In genomic region chr2:181596556-181596955, GRCh38 we compare ENCODE assay signal across 20 cellular contexts.
DNase-seq lines count a peak whose midpoint lies in the region; ATAC-seq and TF ChIP-seq lines count a peak whose summit lies in the region.
"Had no signal": no experiment of that assay in that cellular context is flagged by ENCODE, and none has a peak within 500 bp of the region (broad histone marks: within the 10 kb centered on the region; RNA-seq: fewer than 3 reads in every experiment).

No MANE protein-coding gene starts in this region.

- no peaks in the 10 kb centered on the region for H3K79me2 ChIP-seq in SK-N-SH (ENCODE audit: insufficient read depth)
- no peaks in the 10 kb centered on the region for H3K79me2 ChIP-seq in neural progenitor cell (ENCODE audit: low read depth)

- H4K20me1 ChIP-seq in SK-N-SH (ENCODE audit: insufficient read depth) (no peaks in the 10 kb centered on the region), neural progenitor cell (ENCODE audit: low read depth) (no peaks in the 10 kb centered on the region)
- H4K20me1 ChIP-seq: BLaER1 treated with 17β-estradiol and CSF1 and Interleukin-3, amounts not matched to agents 10 nM and 100 nM had no signal

- no peak for DNase-seq in SK-N-SH
- DNase-seq in amniotic epithelial cell (ENCODE audit: low read depth): peak; percentile 1
- DNase-seq in myocyte (ENCODE audit: low read depth): peak; percentile 13
- DNase-seq in neural progenitor cell (ENCODE audit: low spot score): no peak
- no peak for DNase-seq in ureter (ENCODE audit: low spot score)
- no peak for DNase-seq in amygdala (lab: John Stamatoyannopoulos, UW)
- DNase-seq: ACHN; AML-193; BE2C; Calu3; CD4-positive, alpha-beta memory T cell; COR-L47; DND-41; GOT3; HFFc6 had no signal

- peaks cover 2% of the 10 kb centered on the region for H3K27me3 Mint-ChIP-seq in neural progenitor cell (ENCODE audit: insufficient read depth, low read depth)

- TF ChIP-seq EP300 in SK-N-SH (IDR thresholded peaks at IDR 0.05; ENCODE audit: borderline replicate concordance in 1 of 2, low read depth in 1 of 2, low read length in 1 of 2): no peak
- no peak for TF ChIP-seq EP300 in Ishikawa (IDR thresholded peaks at IDR 0.05; ENCODE audit: borderline replicate concordance)

- H3F3A ChIP-seq in SK-N-SH (replicated peaks; ENCODE audit: insufficient read depth): no peaks in the 10 kb centered on the region
- no peaks in the 10 kb centered on the region for H3F3A ChIP-seq in neural progenitor cell (ENCODE audit: low read depth)

- no peak overlapping the region for H3K27ac Mint-ChIP-seq in neural progenitor cell
- H3K27ac Mint-ChIP-seq: CD4-positive, alpha-beta memory T cell; HFFc6 had no signal

- no peaks in the 10 kb centered on the region for H3K4me1 ChIP-seq in SK-N-SH (ENCODE audit: control insufficient read depth in 1 of 2, insufficient read depth in 2 of 2, low read depth in 1 of 2, low read length in 1 of 2)
- H3K4me1 ChIP-seq in neural progenitor cell: no peaks in the 10 kb centered on the region
- H3K4me1 ChIP-seq: BE2C, HAP-1 had no signal

- CTCF ChIA-PET in SK-N-SH (lab: Yijun Ruan, JAX): no interaction called here

- ATAC-seq in SK-N-SH treated with all-trans-retinoic acid at 6 μM for 48 hours: no peak

- POLR2A ChIA-PET in SK-N-SH (lab: Yijun Ruan, JAX): no interaction called here

- no peak overlapping the region for H3K4me3 ChIP-seq in SK-N-SH (ENCODE audit: low read depth in 2 of 2, low read length in 1 of 2)
- no peak overlapping the region for H3K4me3 ChIP-seq in neural progenitor cell
- H3K4me3 ChIP-seq: BLaER1 treated with 17β-estradiol and CSF1 and Interleukin-3, amounts not matched to agents 10 nM and 100 nM; HAP-1 had no signal

- no peaks in the 10 kb centered on the region for H3K9me3 Mint-ChIP-seq in neural progenitor cell
- H3K9me3 Mint-ChIP-seq: HFFc6 had no signal

- no peak overlapping the region for H3K9ac ChIP-seq in SK-N-SH
- no peak overlapping the region for H3K9ac ChIP-seq in neural progenitor cell
- H3K9ac ChIP-seq: BLaER1 treated with 17β-estradiol and CSF1 and Interleukin-3, amounts not matched to agents 10 nM and 100 nM had no signal

- no peaks in the 10 kb centered on the region for H3K9me3 ChIP-seq in SK-N-SH
- H3K9me3 ChIP-seq in neural progenitor cell (ENCODE audit: low read depth): no peaks in the 10 kb centered on the region
- H3K9me3 ChIP-seq: BE2C; BLaER1 treated with 17β-estradiol and CSF1 and Interleukin-3, amounts not matched to agents 10 nM and 100 nM; HAP-1 had no signal

- no peaks in the 10 kb centered on the region for H3K9me2 ChIP-seq in SK-N-SH

- 43% methylated on average over 1 of the region's 1 CpG for WGBS in SK-N-SH (ENCODE audit: low lambda C conversion rate)

- H2AFZ ChIP-seq in SK-N-SH (ENCODE audit: low read depth): no peak overlapping the region
- H2AFZ ChIP-seq in neural progenitor cell (replicated peaks): no peak overlapping the region

- H3K36me3 ChIP-seq in SK-N-SH (replicated peaks in 1 of 2; ENCODE audit: control insufficient read depth in 1 of 2, insufficient read depth in 2 of 2, low read length in 1 of 2) (no peaks in the 10 kb centered on the region), neural progenitor cell (no peaks in the 10 kb centered on the region)
- H3K36me3 ChIP-seq: BE2C; BLaER1 treated with 17β-estradiol and CSF1 and Interleukin-3, amounts not matched to agents 10 nM and 100 nM; HAP-1 had no signal

- no peaks in the 10 kb centered on the region for H3K36me3 Mint-ChIP-seq in neural progenitor cell
- H3K36me3 Mint-ChIP-seq: CD4-positive, alpha-beta memory T cell had no signal

- H3K4me3 Mint-ChIP-seq in neural progenitor cell: no peak overlapping the region
- H3K4me3 Mint-ChIP-seq: CD4-positive, alpha-beta memory T cell; HFFc6 had no signal

- H3K4me2 ChIP-seq in SK-N-SH (no peak overlapping the region), neural progenitor cell (no peak overlapping the region)
- H3K4me2 ChIP-seq: BLaER1 treated with 17β-estradiol and CSF1 and Interleukin-3, amounts not matched to agents 10 nM and 100 nM had no signal

- H3K4me1 Mint-ChIP-seq in neural progenitor cell: no peaks in the 10 kb centered on the region
- H3K4me1 Mint-ChIP-seq: CD4-positive, alpha-beta memory T cell had no signal

- H3K27me3 ChIP-seq in SK-N-SH (ENCODE audit: insufficient read depth) (no peaks in the 10 kb centered on the region), neural progenitor cell (no peaks in the 10 kb centered on the region)
- H3K27me3 ChIP-seq: BE2C; BLaER1 treated with 17β-estradiol and CSF1 and Interleukin-3, amounts not matched to agents 10 nM and 100 nM had no signal

- no peak overlapping the region for H3K27ac ChIP-seq in SK-N-SH (ENCODE audit: low read depth in 2 of 2, low read length in 1 of 2)
- H3K27ac ChIP-seq in neural progenitor cell: no peak overlapping the region
- H3K27ac ChIP-seq: 22Rv1; BLaER1 treated with 17β-estradiol and CSF1 and Interleukin-3, amounts not matched to agents 10 nM and 100 nM had no signal

- TF ChIP-seq CTCF in SK-N-SH (IDR thresholded peaks at IDR 0.05) (no peak), neural progenitor cell (IDR thresholded peaks at IDR 0.05) (no peak)

- no peak for TF ChIP-seq RAD21 in SK-N-SH (IDR thresholded peaks at IDR 0.05; ENCODE audit: low read length)
- TF ChIP-seq RAD21 in Ishikawa (IDR thresholded peaks at IDR 0.05; ENCODE audit: low read depth): no peak

TF ChIP-seq in SK-N-SH, 30 proteins besides CTCF, POLR2A, EP300 and RAD21 (continues in another document):
- TF ChIP-seq FOXM1 (IDR thresholded peaks at IDR 0.05; ENCODE audit: low read depth): no peak

TF ChIP-seq in SK-N-SH treated with all-trans-retinoic acid at 6 μM for 48 hours, 23 proteins besides CTCF, POLR2A, EP300 and RAD21 (continues in another document):
- TF ChIP-seq ZNF565 (CRISPR knock-in tag; conservative IDR thresholded peaks at IDR 0.05; ENCODE audit: low read depth) (no peak), ZNF8 (CRISPR knock-in tag; IDR thresholded peaks at IDR 0.05) (no peak), CSRNP3 (CRISPR knock-in tag; IDR thresholded peaks at IDR 0.05) (no peak)

TF ChIP-seq in Ishikawa, 13 proteins besides CTCF, POLR2A, EP300 and RAD21:
- TF ChIP-seq CREB1 (IDR thresholded peaks at IDR 0.05; ENCODE audit: low read depth): no peak
- no peak for TF ChIP-seq USF1 (IDR thresholded peaks at IDR 0.05)
- no peak for TF ChIP-seq YY1 (IDR thresholded peaks at IDR 0.05; ENCODE audit: low read depth)
- TF ChIP-seq TAF1 (IDR thresholded peaks at IDR 0.05; ENCODE audit: low read depth): no peak
- TF ChIP-seq FOXM1 (IDR thresholded peaks at IDR 0.05; ENCODE audit: borderline replicate concordance, low read depth): no peak
- peak; percentile 62 for TF ChIP-seq REST (IDR thresholded peaks at IDR 0.05; ENCODE audit: low read depth)
- TF ChIP-seq ZBTB7A (IDR thresholded peaks at IDR 0.05; ENCODE audit: low read depth): no peak

Comparison
In these comparisons a context has a peak if more than half of its experiments do, and no peak if none do; other contexts are left out.
1. DNase-seq: peak in amniotic epithelial cell (single experiment) and myocyte (single experiment); none in SK-N-SH (single experiment), neural progenitor cell (single experiment), ureter (single experiment) and amygdala (0 of 56).